ENCODE assay signal across 24 cellular contexts in genomic region chr6:1995521-1996110, GRCh38.
DNase-seq lines count a peak whose midpoint lies in the region; ATAC-seq and TF ChIP-seq lines count a peak whose summit lies in the region.
"Had no signal": no experiment of that assay in that cellular context is flagged by ENCODE, and none has a peak within 500 bp of the region (broad histone marks: within the 10 kb centered on the region; RNA-seq: fewer than 3 reads in every experiment).

No MANE protein-coding gene starts in this region.

- CTCF ChIA-PET in HEK293 (lab: Yijun Ruan, JAX) = interaction anchor here (0.6 to 0.7 kb wide), 3 partner anchors 64 to 620 kb away, joined by 3 to 4 read pairs (median 3); no protein-coding TSS in a partner anchor

- H3K79me2 ChIP-seq in SU-DHL-6 (ENCODE audit: insufficient read depth, low read length) = no peaks in the 10 kb centered on the region

- H3K4me3 ChIP-seq in HEK293 (ENCODE audit: low read depth, low read length) (no peak overlapping the region), SU-DHL-6 (ENCODE audit: insufficient read depth, low read length, poor library complexity, severe bottlenecking) (no peak overlapping the region)
- H3K4me3 ChIP-seq: cardiac muscle cell, smooth muscle cell had no signal

- H3K36me3 ChIP-seq in HEK293 (ENCODE audit: control insufficient read depth in 2 of 2, insufficient read depth in 1 of 2, low read length in 2 of 2) (no peaks in the 10 kb centered on the region), SU-DHL-6 (ENCODE audit: low read length) (no peaks in the 10 kb centered on the region)
- H3K36me3 ChIP-seq: cardiac muscle cell had no signal

- H3K27ac ChIP-seq in HEK293 (ENCODE audit: extremely low read depth, low read depth, low read length) (no peak overlapping the region), SU-DHL-6 (ENCODE audit: low read depth, low read length) (no peak overlapping the region)
- H3K27ac ChIP-seq: cardiac muscle cell, RWPE1 had no signal

- peaks cover under 1% of the 10 kb centered on the region for H3K9me3 Mint-ChIP-seq in activated T-cell treated with anti-CD3 and anti-CD28 coated beads, Interleukin-2, amount 50 U/mL, for 24 hours
- H3K9me3 Mint-ChIP-seq: activated naive CD8-positive, alpha-beta T cell treated with anti-CD3 and anti-CD28 coated beads, Interleukin-2, amount 50 U/mL, for 24 hours; activated T-helper 2 cell treated with anti-CD3 and anti-CD28 coated beads, Interferon-gamma antibody, Interleukin-2, Interleukin-4, amounts not matched to agents 10 μg/mL and 5 μg/mL and 100 μg/mL, durations not matched to agents 14 hours and 24 hours and 36 hours; dendritic cell treated with granulocyte-macrophage colony-stimulating factor and Interleukin-4, amounts not matched to agents 40 ng/mL and 50 ng/mL, for 4 days had no signal

- H3K4me2 ChIP-seq in SU-DHL-6 (ENCODE audit: low read depth, low read length, poor library complexity, severe bottlenecking) = no peak overlapping the region
- H3K4me2 ChIP-seq: smooth muscle cell had no signal

- no peak overlapping the region for H2AFZ ChIP-seq in SU-DHL-6 (ENCODE audit: low read depth, low read length, severe bottlenecking)

- no peaks in the 10 kb centered on the region for H3F3A ChIP-seq in SU-DHL-6 (ENCODE audit: insufficient read depth)

- H4K20me1 ChIP-seq in SU-DHL-6 (ENCODE audit: low read depth, low read length) = no peaks in the 10 kb centered on the region

- H3K9me2 ChIP-seq in SU-DHL-6 (replicated peaks; ENCODE audit: insufficient read depth, low read length) = no peaks in the 10 kb centered on the region

- H3K9ac ChIP-seq in SU-DHL-6 (ENCODE audit: low read length) = no peak overlapping the region

- POLR2A ChIA-PET in HEK293 (lab: Yijun Ruan, JAX) = no interaction called here

- H3K4me1 Mint-ChIP-seq in activated T-cell treated with anti-CD3 and anti-CD28 coated beads, Interleukin-2, amount 50 U/mL, for 24 hours (ENCODE audit: low read depth) = peaks cover 9% of the 10 kb centered on the region
- H3K4me1 Mint-ChIP-seq: B cell, neural crest cell had no signal

- no peak for TF ChIP-seq CTCF in HEK293 (tag by site-specific recombination; IDR thresholded peaks at IDR 0.05)
- TF ChIP-seq CTCF in SU-DHL-6 (IDR thresholded peaks at IDR 0.05; ENCODE audit: insufficient read depth, low read length, poor library complexity, severe bottlenecking) = peak; percentile 39

- H3K27me3 ChIP-seq in SU-DHL-6 (ENCODE audit: low read length) = no peaks in the 10 kb centered on the region
- H3K27me3 ChIP-seq: cardiac muscle cell had no signal

- H3K4me3 Mint-ChIP-seq in activated T-cell treated with anti-CD3 and anti-CD28 coated beads, Interleukin-2, amount 50 U/mL, for 24 hours = no peak overlapping the region
- H3K4me3 Mint-ChIP-seq: activated naive CD8-positive, alpha-beta T cell treated with anti-CD3 and anti-CD28 coated beads, Interleukin-2, amount 50 U/mL, for 24 hours; B cell; dendritic cell treated with granulocyte-macrophage colony-stimulating factor and Interleukin-4, amounts not matched to agents 40 ng/mL and 50 ng/mL, for 4 days; neural crest cell; stimulated activated naive CD8-positive, alpha-beta T cell treated with anti-CD3 and anti-CD28 coated beads, Interleukin-15, amount 100 ng/mL, for 72 hours had no signal

- no peaks in the 10 kb centered on the region for H3K27me3 Mint-ChIP-seq in activated T-cell treated with anti-CD3 and anti-CD28 coated beads, Interleukin-2, amount 50 U/mL, for 24 hours
- H3K27me3 Mint-ChIP-seq: activated naive CD8-positive, alpha-beta T cell treated with anti-CD3 and anti-CD28 coated beads, Interleukin-2, amount 50 U/mL, for 24 hours; B cell; dendritic cell treated with granulocyte-macrophage colony-stimulating factor and Interleukin-4, amounts not matched to agents 40 ng/mL and 50 ng/mL, for 4 days; stimulated activated naive CD8-positive, alpha-beta T cell treated with anti-CD3 and anti-CD28 coated beads, Interleukin-15, amount 100 ng/mL, for 72 hours had no signal

- H3K4me1 ChIP-seq in HEK293 (ENCODE audit: control insufficient read depth, insufficient read depth, low read length) = no peaks in the 10 kb centered on the region

- H3K27ac Mint-ChIP-seq in activated T-cell treated with anti-CD3 and anti-CD28 coated beads, Interleukin-2, amount 50 U/mL, for 24 hours = no peak overlapping the region
- H3K27ac Mint-ChIP-seq: activated naive CD8-positive, alpha-beta T cell treated with anti-CD3 and anti-CD28 coated beads, Interleukin-2, amount 50 U/mL, for 24 hours; activated T-helper 2 cell treated with anti-CD3 and anti-CD28 coated beads, Interferon-gamma antibody, Interleukin-2, Interleukin-4, amounts not matched to agents 10 μg/mL and 5 μg/mL and 100 μg/mL, durations not matched to agents 14 hours and 24 hours and 36 hours; B cell; dendritic cell treated with granulocyte-macrophage colony-stimulating factor and Interleukin-4, amounts not matched to agents 40 ng/mL and 50 ng/mL, for 4 days; progenitor cell of endocrine pancreas; stimulated activated naive CD8-positive, alpha-beta T cell treated with anti-CD3 and anti-CD28 coated beads, Interleukin-15, amount 100 ng/mL, for 72 hours had no signal

- H3K9me3 ChIP-seq in HEK293 (ENCODE audit: control insufficient read depth, insufficient read depth, low read depth, low read length) (no peaks in the 10 kb centered on the region), SU-DHL-6 (ENCODE audit: insufficient read depth, low read length) (no peaks in the 10 kb centered on the region)

- ATAC-seq in GM21515 (IDR thresholded peaks at IDR 0.05; ENCODE audit: unreplicated experiment) (no peak), GM21447 (IDR thresholded peaks at IDR 0.05; ENCODE audit: unreplicated experiment) (no peak)
- ATAC-seq: activated naive CD8-positive, alpha-beta T cell treated with anti-CD3 and anti-CD28 coated beads, Interleukin-2, amount 50 U/mL, for 24 hours; left cardiac atrium; stimulated activated naive CD8-positive, alpha-beta T cell treated with anti-CD3 and anti-CD28 coated beads, Interleukin-15, amount 100 ng/mL, for 72 hours had no signal

- H3K36me3 Mint-ChIP-seq in activated T-cell treated with anti-CD3 and anti-CD28 coated beads, Interleukin-2, amount 50 U/mL, for 24 hours (ENCODE audit: low read depth) = no peaks in the 10 kb centered on the region

- DNase-seq in ELF-1 (ENCODE audit: low read depth, low spot score) (peak; percentile 76), iPS-NIHi11 (ENCODE audit: low spot score) (peak; percentile 8), NCI-H2107 (lab: John Stamatoyannopoulos, UW) (no peak)
- no peak for DNase-seq in activated T-cell treated with anti-CD3 and anti-CD28 coated beads, Interleukin-2, amount 50 U/mL, for 24 hours
- DNase-seq: activated CD4-positive, alpha-beta T cell treated with anti-CD3 and anti-CD28 coated beads for 4 hours; activated naive CD8-positive, alpha-beta T cell treated with anti-CD3 and anti-CD28 coated beads, Interleukin-2, amount 50 U/mL, for 24 hours; Calu3; left cardiac atrium; NCI-H1105 treated with DMSO at 0.1 percent for 48 hours; NCI-H2171; stimulated activated CD4-positive, alpha-beta T cell treated with anti-CD3 and anti-CD28 coated beads, Interleukin-4, amount 100 ng/mL, for 1 hour; stimulated activated naive CD8-positive, alpha-beta T cell treated with anti-CD3 and anti-CD28 coated beads, Interleukin-15, amount 100 ng/mL, for 72 hours had no signal

TF ChIP-seq in HEK293, 187 proteins besides CTCF, POLR2A, EP300 and RAD21:
- TF ChIP-seq PRDM10 (tag by site-specific recombination; IDR thresholded peaks at IDR 0.05) = peak; percentile 77
- no peak for TF ChIP-seq ZNF488 (tag by site-specific recombination; IDR thresholded peaks at IDR 0.05)
- 0 out of 2 replicates have a peak, but pooled peaks have one; percentile 26 for TF ChIP-seq ZNF366 (tag by site-specific recombination; conservative IDR thresholded peaks at IDR 0.05)

Comparison
In these comparisons a context has a peak if more than half of its experiments do, and no peak if none do; other contexts are left out.
1. DNase-seq: peak in ELF-1 (single experiment) and iPS-NIHi11 (single experiment); none in activated T-cell treated with anti-CD3 and anti-CD28 coated beads, Interleukin-2, amount 50 U/mL, for 24 hours (single experiment) and NCI-H2107 (single experiment).